Comparison of ENCODE assay signal across 38 cellular contexts in genomic region chr2:21034156-21034971, GRCh38. TPM values are rescaled to one million over a fixed set of nuclear protein-coding genes. Genes with fewer than 3 reads are reported as not detected.
"Had no signal": no experiment of that assay in that cellular context is flagged by ENCODE, and none has a peak within 500 bp of the region (broad histone marks: within the 10 kb centered on the region; RNA-seq: fewer than 3 reads in every experiment).

No MANE protein-coding gene starts in this region.

- H3K9ac ChIP-seq: KMS-11 had no signal

- H3K27ac ChIP-seq: KMS-11 had no signal

- H3K4me3 ChIP-seq: MG63 had no signal

- H3K27me3 ChIP-seq: MG63 had no signal

- H3K4me2 ChIP-seq: KMS-11 had no signal

- H3K9me3 ChIP-seq: MG63 had no signal

- H3K36me3 ChIP-seq: MG63 had no signal

- DNase-seq: Karpas-422, Kasumi-1, MG63, MM.1S, MV-4-11, NCI-H1048, NCI-H1092, NCI-H1092 treated with DMSO at 0.1 percent for 48 hours, NCI-H1105, NCI-H1105 treated with DMSO at 0.1 percent for 48 hours, NCI-H1417, NCI-H1417 treated with DMSO at 0.1 percent for 48 hours, NCI-H1436, NCI-H1436 treated with DMSO at 0.1 percent for 48 hours, NCI-H146, NCI-H1694, NCI-H1694 treated with DMSO at 0.1 percent for 48 hours, NCI-H187, NCI-H187 treated with DMSO at 0.1 percent for 48 hours, NCI-H1930, NCI-H2029, NCI-H2029 treated with DMSO at 0.1 percent for 48 hours, NCI-H2081, NCI-H2081 treated with DMSO at 0.1 percent for 48 hours, NCI-H2107, NCI-H2171, NCI-H2171 treated with DMSO at 0.1 percent for 48 hours, NCI-H2227 treated with DMSO at 0.1 percent for 48 hours, NCI-H226, NCI-H345, NCI-H446, NCI-H446 treated with DMSO at 0.1 percent for 48 hours, NCI-H510A had no signal

RNA-seq across cellular contexts. Expression of gene APOB, which starts 9.5 kb away (rescaled TPM):
- total RNA-seq: LHCN-M2, M059J, MCF 10A, NCI-H460 had no signal
